16 cellular contexts compared by ENCODE assay signal in genomic region chr17:47959825-47960655, GRCh38. TPM values are rescaled to one million over a fixed set of nuclear protein-coding genes. Genes with fewer than 3 reads are reported as not detected.
DNase-seq lines count a peak whose midpoint lies in the region; ATAC-seq and TF ChIP-seq lines count a peak whose summit lies in the region.
"Had no signal": no experiment of that assay in that cellular context is flagged by ENCODE, and none has a peak within 500 bp of the region (broad histone marks: within the 10 kb centered on the region; RNA-seq: fewer than 3 reads in every experiment).

No MANE protein-coding gene starts in this region.

- H3K4me3 ChIP-seq in mucosa of descending colon: no peak overlapping the region

- DNase-seq in DMS153 treated with DMSO at 0.1 percent for 48 hours (lab: John Stamatoyannopoulos, UW; ENCODE audit: unreplicated experiment): peak; percentile 36
- DNase-seq in NCI-H1436 treated with DMSO at 0.1 percent for 48 hours (lab: John Stamatoyannopoulos, UW): peak; percentile 89
- peak; percentile 99 for DNase-seq in NCI-H69 (lab: John Stamatoyannopoulos, UW)
- peak; percentile 87 to 88 (median 88) for DNase-seq in mucosa of descending colon
- no peak for DNase-seq in middle frontal gyrus (ENCODE audit: extremely low spot score, low spot score)
- DNase-seq in T-helper 1 cell: no peak
- DNase-seq: activated CD4-positive, alpha-beta memory T cell treated with anti-CD3 and anti-CD28 coated beads, Interleukin-2, amount 10 ng/mL, durations not matched to agents 7 days and 5 days; activated naive CD8-positive, alpha-beta T cell treated with anti-CD3 and anti-CD28 coated beads, Interleukin-2, amount 50 U/mL, for 24 hours; caudate nucleus; KG1; stimulated activated naive CD8-positive, alpha-beta T cell treated with anti-CD3 and anti-CD28 coated beads, Interleukin-15, amount 100 ng/mL, for 72 hours had no signal

- peaks cover 30% of the 10 kb centered on the region for H3K4me1 ChIP-seq in mucosa of descending colon (ENCODE audit: low read depth)

- intact Hi-C loops in mucosa of descending colon (cut with DNase I, micrococcal nuclease): loop anchor here in 1 of 2 donors (10.0 kb wide), 1 partner anchor 115 kb away; the partner anchor contains the start of gene SCRN2

- no peaks in the 10 kb centered on the region for H3K36me3 ChIP-seq in mucosa of descending colon (ENCODE audit: low read depth)

- TF ChIP-seq CTCF in mucosa of descending colon (IDR thresholded peaks at IDR 0.05): no peak

- H3K9me3 ChIP-seq in mucosa of descending colon: no peaks in the 10 kb centered on the region

- ATAC-seq in mucosa of descending colon (peak; percentile 79), HG03135 (IDR thresholded peaks at IDR 0.05; ENCODE audit: unreplicated experiment) (no peak), HG02571 (IDR thresholded peaks at IDR 0.05; ENCODE audit: unreplicated experiment) (no peak)
- ATAC-seq: activated naive CD8-positive, alpha-beta T cell treated with anti-CD3 and anti-CD28 coated beads, Interleukin-2, amount 50 U/mL, for 24 hours; left lobe of liver; stimulated activated naive CD8-positive, alpha-beta T cell treated with anti-CD3 and anti-CD28 coated beads, Interleukin-15, amount 100 ng/mL, for 72 hours had no signal

RNA-seq across cellular contexts. Expression of gene PRR15L, which starts 2.4 kb away (rescaled TPM):
- 100 to 1,000 TPM; 101 to 347 (median 243) TPM for total RNA-seq in mucosa of descending colon
- total RNA-seq: activated CD4-positive, alpha-beta memory T cell treated with anti-CD3 and anti-CD28 coated beads, Interleukin-2, amount 10 ng/mL, durations not matched to agents 7 days and 5 days; fibroblast of villous mesenchyme; myocyte had no signal

RNA-seq across cellular contexts. Expression of gene CDK5RAP3, which starts 10.9 kb away (rescaled TPM):
- 100 to 1,000 TPM; 136 to 215 (median 163) TPM for total RNA-seq in mucosa of descending colon

RNA-seq across cellular contexts. Expression of gene PNPO, which starts 18.7 kb away (rescaled TPM):
- total RNA-seq in mucosa of descending colon: 10 to 100 TPM; 22.8 to 32.0 (median 24.8) TPM

Comparison
In these comparisons a context has a peak if more than half of its experiments do, and no peak if none do; other contexts are left out.
1. DNase-seq: peak in DMS153 treated with DMSO at 0.1 percent for 48 hours (single experiment), NCI-H1436 treated with DMSO at 0.1 percent for 48 hours (single experiment), NCI-H69 (single experiment) and mucosa of descending colon (3 of 3); none in middle frontal gyrus (single experiment) and T-helper 1 cell (0 of 5).